18 cellular contexts compared by ENCODE assay signal in the genomic region with DNA sequence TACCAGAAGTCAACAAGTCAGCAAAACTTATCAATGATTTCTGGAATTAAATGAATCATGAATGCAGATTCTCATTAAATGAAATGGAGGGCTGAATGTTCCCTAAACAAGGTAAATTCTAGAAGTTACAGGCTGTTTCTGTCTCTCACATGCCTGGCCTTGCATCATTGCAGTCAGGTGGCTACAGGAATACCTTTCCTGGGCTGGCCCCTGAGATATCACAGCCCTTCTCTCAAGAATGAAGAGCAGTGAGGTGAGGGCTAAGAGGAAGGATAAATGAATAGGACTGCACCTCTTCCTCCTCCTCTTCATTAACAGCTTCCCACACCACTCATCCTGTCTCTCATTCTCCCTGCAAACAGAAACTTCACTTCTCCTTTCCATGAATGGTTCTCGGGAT. TPM values are rescaled to one million over a fixed set of nuclear protein-coding genes. Genes with fewer than 3 reads are reported as not detected.
DNase-seq lines count a peak whose midpoint lies in the region; ATAC-seq, FAIRE-seq and TF ChIP-seq lines count a peak whose summit lies in the region.
"Had no signal": no experiment of that assay in that cellular context is flagged by ENCODE, and none has a peak within 500 bp of the region (broad histone marks: within the 10 kb centered on the region; RNA-seq: fewer than 3 reads in every experiment).

No MANE protein-coding gene starts in this region.

- no peak overlapping the region for H3K4me3 Mint-ChIP-seq in progenitor cell of endocrine pancreas (ENCODE audit: low read depth)
- H3K4me3 Mint-ChIP-seq: B cell; CD4-positive, alpha-beta T cell; GM23338; H9 had no signal

- H3K36me3 ChIP-seq in RWPE2 (ENCODE audit: low read depth), result peaks cover 13% of the 10 kb centered on the region; the same call in 1 of the 2 replicates
- H3K36me3 ChIP-seq in esophagus muscularis mucosa, result no peaks in the 10 kb centered on the region

- H3K4me1 Mint-ChIP-seq in progenitor cell of endocrine pancreas (ENCODE audit: low read depth), result peaks cover 5% of the 10 kb centered on the region
- H3K4me1 Mint-ChIP-seq: B cell had no signal

- no peaks in the 10 kb centered on the region for H3K36me3 Mint-ChIP-seq in progenitor cell of endocrine pancreas (ENCODE audit: insufficient read depth)

- DNase-seq in HTR-8/SVneo (ENCODE audit: insufficient read length, low spot score), result no peak
- no peak for DNase-seq in RWPE2 (ENCODE audit: low spot score)
- DNase-seq in esophagus muscularis mucosa (ENCODE audit: extremely low spot score), result peak; percentile 47
- peak; percentile 53 for DNase-seq in renal cortical epithelial cell (ENCODE audit: low read depth)
- DNase-seq in DMS79 treated with DMSO at 0.1 percent for 48 hours (lab: John Stamatoyannopoulos, UW), result no peak
- DNase-seq in progenitor cell of endocrine pancreas (ENCODE audit: low spot score, unreplicated experiment), result no peak
- DNase-seq: C1 segment of cervical spinal cord; CD4-positive, alpha-beta T cell; DMS79; EL; H9 had no signal

- no peaks in the 10 kb centered on the region for H3K9me3 ChIP-seq in RWPE2 (ENCODE audit: severe bottlenecking)
- no peaks in the 10 kb centered on the region for H3K9me3 ChIP-seq in esophagus muscularis mucosa

- no peak for TF ChIP-seq EP300 in esophagus muscularis mucosa (IDR thresholded peaks at IDR 0.05)

- intact Hi-C loops in esophagus muscularis mucosa (cut with DNase I), result no loop called here

- peak overlapping the region; percentile 99 for H3K27ac ChIP-seq in RWPE2 (ENCODE audit: poor library complexity, severe bottlenecking)
- no peak overlapping the region for H3K27ac ChIP-seq in esophagus muscularis mucosa (replicated peaks in 1 of 4)

- no peaks in the 10 kb centered on the region for H3K9me3 Mint-ChIP-seq in progenitor cell of endocrine pancreas (ENCODE audit: low read depth)
- H3K9me3 Mint-ChIP-seq: CD4-positive, alpha-beta T cell; GM23338; H9 had no signal

- 87% methylated on average over 1 of the region's 1 CpG for WGBS in esophagus muscularis mucosa

- H3K4me1 ChIP-seq in RWPE2 (ENCODE audit: insufficient read depth, poor library complexity, severe bottlenecking) (peaks cover 73% of the 10 kb centered on the region), esophagus muscularis mucosa (no peaks in the 10 kb centered on the region)

- H3K27me3 ChIP-seq in RWPE2 (ENCODE audit: insufficient read depth, poor library complexity, severe bottlenecking) (no peaks in the 10 kb centered on the region), esophagus muscularis mucosa (no peaks in the 10 kb centered on the region)

- FAIRE-seq in HTR-8/SVneo (lab: Jason Lieb, UNC), result peak; percentile 20
- FAIRE-seq: A204.1, G401.6, GM12892, HepG2 had no signal

- no peak overlapping the region for H3K4me3 ChIP-seq in RWPE2 (ENCODE audit: severe bottlenecking)
- no peak overlapping the region for H3K4me3 ChIP-seq in esophagus muscularis mucosa
- H3K4me3 ChIP-seq: GM23338 had no signal

- TF ChIP-seq CTCF in RWPE2 (IDR thresholded peaks at IDR 0.05; ENCODE audit: poor library complexity, severe bottlenecking) (no peak), esophagus muscularis mucosa (IDR thresholded peaks at IDR 0.05) (no peak), progenitor cell of endocrine pancreas (IDR thresholded peaks at IDR 0.05; ENCODE audit: unreplicated experiment) (no peak)

- peak; percentile 18; the same call in 2 of the 3 replicates for ATAC-seq in RWPE2 (ENCODE audit: low read depth)
- ATAC-seq in HG03565 (IDR thresholded peaks at IDR 0.05; ENCODE audit: unreplicated experiment), result no peak
- ATAC-seq: GM23338, HepG2 had no signal

- H3K27me3 Mint-ChIP-seq in progenitor cell of endocrine pancreas, result peaks cover 27% of the 10 kb centered on the region

- TF ChIP-seq POLR2A in esophagus muscularis mucosa (IDR thresholded peaks at IDR 0.05; ENCODE audit: low read depth), result no peak

- H3K27ac Mint-ChIP-seq in progenitor cell of endocrine pancreas, result no peak overlapping the region
- H3K27ac Mint-ChIP-seq: B cell; CD4-positive, alpha-beta T cell; GM23338; H9 had no signal

RNA-seq across cellular contexts. Expression of gene ARHGEF28, which starts 22.5 kb away (rescaled TPM):
- total RNA-seq in esophagus muscularis mucosa (10 to 100 TPM; 12.7 to 31.2 (median 19.2) TPM), renal cortical epithelial cell (74.5 and 112 TPM in 2 replicates), progenitor cell of endocrine pancreas (15.0 and 17.0 TPM in 2 replicates)
- total RNA-seq: B cell; CD4-positive, alpha-beta T cell had no signal

Comparison
In these comparisons a context has a peak if more than half of its experiments do, and no peak if none do; other contexts are left out.
1. DNase-seq: peak in esophagus muscularis mucosa (single experiment) and renal cortical epithelial cell (single experiment); none in HTR-8/SVneo (single experiment), RWPE2 (single experiment), DMS79 treated with DMSO at 0.1 percent for 48 hours (single experiment) and progenitor cell of endocrine pancreas (single experiment).